In genomic region chr17:42270596-42270995, GRCh38 we compare ENCODE assay signal across 11 cellular contexts. TPM values are rescaled to one million over a fixed set of nuclear protein-coding genes. Genes with fewer than 3 reads are reported as not detected.
DNase-seq lines count a peak whose midpoint lies in the region; ATAC-seq and FAIRE-seq lines count a peak whose summit lies in the region.
"Had no signal": no experiment of that assay in that cellular context is flagged by ENCODE, and none has a peak within 500 bp of the region (broad histone marks: within the 10 kb centered on the region; RNA-seq: fewer than 3 reads in every experiment).

No MANE protein-coding gene starts in this region.

- DNase-seq in activated naive CD4-positive, alpha-beta T cell treated with Interleukin-2 at 50 U/mL for 16 hours, result no peak
- no peak for DNase-seq in activated T-helper 1 cell treated with anti-CD3 and anti-CD28 coated beads, Interleukin-12 subunit alpha, Interleukin-12 subunit beta, Interleukin-2, Interleukin-4 antibody, amounts not matched to agents 30 ng/mL and 10 ng/mL and 1 ng/mL, durations not matched to agents 14 hours and 24 hours and 36 hours (ENCODE audit: low spot score)
- DNase-seq in iris pigment epithelial cell (ENCODE audit: low read depth), result peak; percentile 28
- no peak for DNase-seq in COLO668 (lab: John Stamatoyannopoulos, UW; ENCODE audit: unreplicated experiment)
- DNase-seq in epidermal melanocyte (ENCODE audit: insufficient read length, low spot score), result no peak
- DNase-seq in urothelium cell line (ENCODE audit: low spot score), result no peak
- DNase-seq: body of pancreas, dermis blood vessel endothelial cell, NCI-H1694 had no signal

- FAIRE-seq in urothelium cell line (lab: Jason Lieb, UNC), result no peak

- peaks cover 18% of the 10 kb centered on the region for H3K36me3 Mint-ChIP-seq in activated naive CD4-positive, alpha-beta T cell treated with anti-CD3 and anti-CD28 coated beads, Interleukin-2, amount 50 U/mL, for 24 hours
- H3K36me3 Mint-ChIP-seq in activated T-helper 1 cell treated with anti-CD3 and anti-CD28 coated beads, Interleukin-12 subunit alpha, Interleukin-12 subunit beta, Interleukin-2, Interleukin-4 antibody, amounts not matched to agents 30 ng/mL and 10 ng/mL and 1 ng/mL, durations not matched to agents 14 hours and 24 hours and 36 hours (ENCODE audit: low read depth), result peaks cover 46% of the 10 kb centered on the region

- peak overlapping the region; percentile 98 for H3K27ac Mint-ChIP-seq in activated naive CD4-positive, alpha-beta T cell treated with anti-CD3 and anti-CD28 coated beads, Interleukin-2, amount 50 U/mL, for 24 hours
- H3K27ac Mint-ChIP-seq in activated T-helper 1 cell treated with anti-CD3 and anti-CD28 coated beads, Interleukin-12 subunit alpha, Interleukin-12 subunit beta, Interleukin-2, Interleukin-4 antibody, amounts not matched to agents 30 ng/mL and 10 ng/mL and 1 ng/mL, durations not matched to agents 14 hours and 24 hours and 36 hours, result peak overlapping the region; percentile 92

- ATAC-seq in HG02759 (IDR thresholded peaks at IDR 0.05; ENCODE audit: unreplicated experiment), result no peak
- ATAC-seq: body of pancreas had no signal

- H3K4me3 Mint-ChIP-seq in activated naive CD4-positive, alpha-beta T cell treated with anti-CD3 and anti-CD28 coated beads, Interleukin-2, amount 50 U/mL, for 24 hours, result peak overlapping the region; percentile 99
- H3K4me3 Mint-ChIP-seq in activated T-helper 1 cell treated with anti-CD3 and anti-CD28 coated beads, Interleukin-12 subunit alpha, Interleukin-12 subunit beta, Interleukin-2, Interleukin-4 antibody, amounts not matched to agents 30 ng/mL and 10 ng/mL and 1 ng/mL, durations not matched to agents 14 hours and 24 hours and 36 hours, result peak overlapping the region; percentile 97

- H3K4me1 Mint-ChIP-seq in activated naive CD4-positive, alpha-beta T cell treated with anti-CD3 and anti-CD28 coated beads, Interleukin-2, amount 50 U/mL, for 24 hours, result peaks cover 80% of the 10 kb centered on the region
- peaks cover 88% of the 10 kb centered on the region for H3K4me1 Mint-ChIP-seq in activated T-helper 1 cell treated with anti-CD3 and anti-CD28 coated beads, Interleukin-12 subunit alpha, Interleukin-12 subunit beta, Interleukin-2, Interleukin-4 antibody, amounts not matched to agents 30 ng/mL and 10 ng/mL and 1 ng/mL, durations not matched to agents 14 hours and 24 hours and 36 hours (ENCODE audit: low read depth)

- intact Hi-C loops in activated T-helper 1 cell treated with anti-CD3 and anti-CD28 coated beads, Interleukin-12 subunit alpha, Interleukin-12 subunit beta, Interleukin-2, Interleukin-4 antibody, amounts not matched to agents 30 ng/mL and 10 ng/mL and 1 ng/mL, durations not matched to agents 14 hours and 24 hours and 36 hours (cut with micrococcal nuclease), result no loop called here

- no peaks in the 10 kb centered on the region for H3K9me3 Mint-ChIP-seq in activated naive CD4-positive, alpha-beta T cell treated with anti-CD3 and anti-CD28 coated beads, Interleukin-2, amount 50 U/mL, for 24 hours
- no peaks in the 10 kb centered on the region for H3K9me3 Mint-ChIP-seq in activated T-helper 1 cell treated with anti-CD3 and anti-CD28 coated beads, Interleukin-12 subunit alpha, Interleukin-12 subunit beta, Interleukin-2, Interleukin-4 antibody, amounts not matched to agents 30 ng/mL and 10 ng/mL and 1 ng/mL, durations not matched to agents 14 hours and 24 hours and 36 hours

- no peaks in the 10 kb centered on the region for H3K27me3 Mint-ChIP-seq in activated naive CD4-positive, alpha-beta T cell treated with anti-CD3 and anti-CD28 coated beads, Interleukin-2, amount 50 U/mL, for 24 hours
- no peaks in the 10 kb centered on the region for H3K27me3 Mint-ChIP-seq in activated T-helper 1 cell treated with anti-CD3 and anti-CD28 coated beads, Interleukin-12 subunit alpha, Interleukin-12 subunit beta, Interleukin-2, Interleukin-4 antibody, amounts not matched to agents 30 ng/mL and 10 ng/mL and 1 ng/mL, durations not matched to agents 14 hours and 24 hours and 36 hours (ENCODE audit: insufficient read depth)

RNA-seq across cellular contexts. Expression of gene STAT5B, which starts 5.6 kb away (rescaled TPM):
- 191 and 199 TPM in 2 replicates for total RNA-seq in activated T-helper 1 cell treated with anti-CD3 and anti-CD28 coated beads, Interleukin-12 subunit alpha, Interleukin-12 subunit beta, Interleukin-2, Interleukin-4 antibody, amounts not matched to agents 30 ng/mL and 10 ng/mL and 1 ng/mL, durations not matched to agents 14 hours and 24 hours and 36 hours

RNA-seq across cellular contexts. Expression of gene STAT5A, which starts 17.7 kb away (rescaled TPM):
- 375 and 381 TPM in 2 replicates for total RNA-seq in activated T-helper 1 cell treated with anti-CD3 and anti-CD28 coated beads, Interleukin-12 subunit alpha, Interleukin-12 subunit beta, Interleukin-2, Interleukin-4 antibody, amounts not matched to agents 30 ng/mL and 10 ng/mL and 1 ng/mL, durations not matched to agents 14 hours and 24 hours and 36 hours
